ENCODE assay signal across 15 cellular contexts in the genomic region with DNA sequence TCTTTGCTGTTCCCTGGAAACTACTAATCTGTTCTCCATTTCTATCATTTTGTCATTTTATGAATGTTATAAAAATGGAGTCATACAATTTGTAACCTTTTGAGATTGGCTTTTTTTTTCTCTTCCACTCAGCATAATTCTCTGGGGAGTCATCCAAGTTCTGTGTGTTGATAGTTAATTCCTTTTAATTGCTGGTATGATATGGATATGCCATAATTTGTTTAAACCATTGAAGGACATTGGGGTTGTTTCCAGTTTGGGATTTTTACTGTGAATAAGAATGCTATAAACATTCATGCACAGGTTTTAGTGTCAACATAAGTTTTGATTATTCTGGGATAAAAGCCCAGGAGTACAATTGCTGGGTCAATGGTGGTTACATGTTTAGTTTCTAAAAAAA.
A peak's percentile ranks its signal among the peaks of the same experiment; 100 is the strongest.
DNase-seq lines count a peak whose midpoint lies in the region; ATAC-seq and TF ChIP-seq lines count a peak whose summit lies in the region.
"Had no signal": no experiment of that assay in that cellular context is flagged by ENCODE, and none has a peak within 500 bp of the region (broad histone marks: within the 10 kb centered on the region; RNA-seq: fewer than 3 reads in every experiment).

No MANE protein-coding gene starts in this region.

- H3K27ac ChIP-seq in SJCRH30, result no peak overlapping the region
- H3K27ac ChIP-seq: BLaER1 treated with 17β-estradiol and CSF1 and Interleukin-3, amounts not matched to agents 10 nM and 100 nM had no signal

- no peak overlapping the region for H3K4me3 ChIP-seq in LNCaP clone FGC (ENCODE audit: low read depth, low read length)
- no peak overlapping the region for H3K4me3 ChIP-seq in mucosa of descending colon
- no peak overlapping the region for H3K4me3 ChIP-seq in SJCRH30
- H3K4me3 ChIP-seq: BLaER1 treated with 17β-estradiol and CSF1 and Interleukin-3, amounts not matched to agents 10 nM and 100 nM had no signal

- H3K36me3 ChIP-seq in mucosa of descending colon (ENCODE audit: low read depth) (no peaks in the 10 kb centered on the region), SJCRH30 (no peaks in the 10 kb centered on the region)
- H3K36me3 ChIP-seq: BLaER1 treated with 17β-estradiol and CSF1 and Interleukin-3, amounts not matched to agents 10 nM and 100 nM had no signal

- H3K9me3 ChIP-seq in mucosa of descending colon, result no peaks in the 10 kb centered on the region
- H3K9me3 ChIP-seq in SJCRH30 (replicated peaks), result no peaks in the 10 kb centered on the region

- no peaks in the 10 kb centered on the region for H3K27me3 ChIP-seq in SJCRH30
- H3K27me3 ChIP-seq: BLaER1 treated with 17β-estradiol and CSF1 and Interleukin-3, amounts not matched to agents 10 nM and 100 nM had no signal

- peak; percentile 52 for ATAC-seq in mucosa of descending colon
- no peak for ATAC-seq in GM19351 (IDR thresholded peaks at IDR 0.05; ENCODE audit: unreplicated experiment)

- H3K4me1 ChIP-seq in mucosa of descending colon (ENCODE audit: low read depth), result no peaks in the 10 kb centered on the region
- peaks cover 5% of the 10 kb centered on the region; the same call in 1 of the 2 replicates for H3K4me1 ChIP-seq in SJCRH30
- H3K4me1 ChIP-seq: BLaER1 treated with 17β-estradiol and CSF1 and Interleukin-3, amounts not matched to agents 10 nM and 100 nM had no signal

- DNase-seq in NCI-H146 (lab: John Stamatoyannopoulos, UW) (peak; percentile 5), NCI-H146 treated with DMSO at 0.1 percent for 48 hours (lab: John Stamatoyannopoulos, UW; ENCODE audit: unreplicated experiment) (no peak), LNCaP clone FGC (ENCODE audit: low read depth) (peak; percentile 17), NCI-H748 treated with DMSO at 0.1 percent for 48 hours (lab: John Stamatoyannopoulos, UW) (peak; percentile 14), mucosa of descending colon (no peak), SJCRH30 (no peak), Kasumi-1 (lab: John Stamatoyannopoulos, UW) (no peak)
- DNase-seq: ACHN; CD4-positive, CD25-positive, alpha-beta regulatory T cell; DND-41; GDM1; HCEC 1CT; HFFc6 had no signal

- TF ChIP-seq CTCF in LNCaP clone FGC (IDR thresholded peaks at IDR 0.05; ENCODE audit: control insufficient read depth, extremely low read depth, insufficient read depth) (no peak), mucosa of descending colon (IDR thresholded peaks at IDR 0.05) (no peak)

- intact Hi-C loops in mucosa of descending colon (cut with DNase I, micrococcal nuclease), result no loop called here

Comparison
In these comparisons a context has a peak if more than half of its experiments do, and no peak if none do; other contexts are left out.
1. DNase-seq: peak in NCI-H146 (single experiment), LNCaP clone FGC (single experiment) and NCI-H748 treated with DMSO at 0.1 percent for 48 hours (single experiment); none in NCI-H146 treated with DMSO at 0.1 percent for 48 hours (single experiment), mucosa of descending colon (0 of 3), SJCRH30 (0 of 2) and Kasumi-1 (0 of 2).